In genomic region chr19:18477974-18478373, GRCh38 we compare ENCODE assay signal across 10 cellular contexts. TPM values are rescaled to one million over a fixed set of nuclear protein-coding genes. Genes with fewer than 3 reads are reported as not detected.
DNase-seq lines count a peak whose midpoint lies in the region; ATAC-seq and TF ChIP-seq lines count a peak whose summit lies in the region.
"Had no signal": no experiment of that assay in that cellular context is flagged by ENCODE, and none has a peak within 500 bp of the region (broad histone marks: within the 10 kb centered on the region; RNA-seq: fewer than 3 reads in every experiment).

No MANE protein-coding gene starts in this region.

- CTCF ChIA-PET in Caco-2 (lab: Charles Lee): no interaction called here

- H3K27me3 ChIP-seq in BLaER1 treated with 17β-estradiol and CSF1 and Interleukin-3, amounts not matched to agents 10 nM and 100 nM: no peaks in the 10 kb centered on the region
- H3K27me3 ChIP-seq in neutrophil (no peaks in the 10 kb centered on the region), Caco-2 (replicated peaks; ENCODE audit: control insufficient read depth, insufficient read depth, low read length) (no peaks in the 10 kb centered on the region)

- POLR2A ChIA-PET in Caco-2 (lab: Charles Lee): no interaction called here

- peak overlapping the region; percentile 41 for H3K27ac Mint-ChIP-seq in chondrocyte (ENCODE audit: unreplicated experiment)
- no peak overlapping the region for H3K27ac Mint-ChIP-seq in Caco-2 (ENCODE audit: unreplicated experiment)

- peak overlapping the region; percentile 86 to 99 (median 96) for H3K4me2 ChIP-seq in BLaER1 treated with 17β-estradiol and CSF1 and Interleukin-3, amounts not matched to agents 10 nM and 100 nM

- BruUV-seq in Caco-2 (replicated peaks; lab: Mats Ljungman, UMichigan): no TSS peak

- TF ChIP-seq CTCF in chondrocyte (IDR thresholded peaks at IDR 0.05) (no peak), neutrophil (IDR thresholded peaks at IDR 0.05) (no peak), Caco-2 (IDR thresholded peaks at IDR 0.05; ENCODE audit: insufficient read depth in 1 of 2, low read depth in 1 of 2, low read length in 1 of 2, severe bottlenecking in 1 of 2, unreplicated experiment in 1 of 2) (no peak)

- H3K4me3 Mint-ChIP-seq in chondrocyte (ENCODE audit: unreplicated experiment): no peak overlapping the region
- H3K4me3 Mint-ChIP-seq in Caco-2 (ENCODE audit: unreplicated experiment): no peak overlapping the region

- no peak for ATAC-seq in HG02884 (IDR thresholded peaks at IDR 0.05; ENCODE audit: unreplicated experiment)

- H3K36me3 Mint-ChIP-seq in chondrocyte (ENCODE audit: low read depth) (no peaks in the 10 kb centered on the region), Caco-2 (ENCODE audit: insufficient read depth, unreplicated experiment) (peaks cover 12% of the 10 kb centered on the region)

- peak overlapping the region; percentile 89 to 100 (median 98) for H3K27ac ChIP-seq in BLaER1 treated with 17β-estradiol and CSF1 and Interleukin-3, amounts not matched to agents 10 nM and 100 nM
- peak overlapping the region; percentile 99 for H3K27ac ChIP-seq in neutrophil

- peak overlapping the region; percentile 76 to 91 (median 85) for H3K9ac ChIP-seq in BLaER1 treated with 17β-estradiol and CSF1 and Interleukin-3, amounts not matched to agents 10 nM and 100 nM

- peaks cover 0 to 26% (median 0%) of the 10 kb centered on the region in 11 experiments; a peak in 7 of 22 replicates for H3K9me3 ChIP-seq in BLaER1 treated with 17β-estradiol and CSF1 and Interleukin-3, amounts not matched to agents 10 nM and 100 nM (replicated peaks in 1 of 11)
- no peaks in the 10 kb centered on the region for H3K9me3 ChIP-seq in neutrophil
- H3K9me3 ChIP-seq in Caco-2: no peaks in the 10 kb centered on the region

- H4K20me1 ChIP-seq in BLaER1 treated with 17β-estradiol and CSF1 and Interleukin-3, amounts not matched to agents 10 nM and 100 nM: peaks cover 0 to 37% (median 5%) of the 10 kb centered on the region in 11 experiments; a peak in 7 of 22 replicates

- peaks cover 58% of the 10 kb centered on the region for H3K4me1 Mint-ChIP-seq in chondrocyte (ENCODE audit: low read depth)
- peaks cover 6% of the 10 kb centered on the region for H3K4me1 Mint-ChIP-seq in Caco-2 (ENCODE audit: low read depth, unreplicated experiment)

- H3K4me3 ChIP-seq in BLaER1 treated with 17β-estradiol and CSF1 and Interleukin-3, amounts not matched to agents 10 nM and 100 nM: peak overlapping the region in 7 of 10 experiments; percentile 3 to 58 (median 33); a peak in 7 of 20 replicates
- peak overlapping the region; percentile 47 to 62 for H3K4me3 ChIP-seq in neutrophil (ENCODE audit: low read depth in 1 of 2, low read length in 1 of 2)
- no peak overlapping the region for H3K4me3 ChIP-seq in Caco-2 (ENCODE audit: low read depth, low read length)

- H3K36me3 ChIP-seq in BLaER1 treated with 17β-estradiol and CSF1 and Interleukin-3, amounts not matched to agents 10 nM and 100 nM: peaks cover 0 to 47% (median 19%) of the 10 kb centered on the region in 11 experiments; a peak in 13 of 22 replicates
- H3K36me3 ChIP-seq in neutrophil: peaks cover 4% of the 10 kb centered on the region
- H3K36me3 ChIP-seq in Caco-2 (ENCODE audit: control insufficient read depth, insufficient read depth, low read length): no peaks in the 10 kb centered on the region

- DNase-seq in NCI-H1694 (lab: John Stamatoyannopoulos, UW) (peak; percentile 56), chondrocyte (ENCODE audit: low spot score) (no peak), Caco-2 (no peak), NCI-H146 treated with DMSO at 0.1 percent for 48 hours (lab: John Stamatoyannopoulos, UW; ENCODE audit: unreplicated experiment) (no peak), NCI-H2107 treated with DMSO at 0.1 percent for 48 hours (lab: John Stamatoyannopoulos, UW; ENCODE audit: unreplicated experiment) (no peak)
- DNase-seq: DMS79 treated with DMSO at 0.1 percent for 48 hours, foreskin fibroblast had no signal

- peaks cover 77 to 100% (median 92%) of the 10 kb centered on the region in 10 experiments for H3K4me1 ChIP-seq in BLaER1 treated with 17β-estradiol and CSF1 and Interleukin-3, amounts not matched to agents 10 nM and 100 nM
- H3K4me1 ChIP-seq in neutrophil (ENCODE audit: control insufficient read depth in 1 of 2, insufficient read depth in 1 of 2, low read depth in 1 of 2, low read length in 1 of 2) (peaks cover 91 to 98% of the 10 kb centered on the region in 2 experiments), Caco-2 (no peaks in the 10 kb centered on the region)

- H3K27me3 Mint-ChIP-seq in chondrocyte (ENCODE audit: low read depth) (no peaks in the 10 kb centered on the region), Caco-2 (ENCODE audit: insufficient read depth, unreplicated experiment) (no peaks in the 10 kb centered on the region)

- intact Hi-C loops in Caco-2 (cut with micrococcal nuclease; ENCODE audit: unreplicated experiment): loop anchor here (10.0 kb wide), 1 partner anchor 197 kb away; no protein-coding TSS in a partner anchor

- H3K9me3 Mint-ChIP-seq in chondrocyte (ENCODE audit: low read depth) (no peaks in the 10 kb centered on the region), Caco-2 (ENCODE audit: unreplicated experiment) (no peaks in the 10 kb centered on the region)

RNA-seq across cellular contexts. Expression of gene ISYNA1, which starts 40.0 kb away (rescaled TPM):
- 56.5 to 213 TPM (median 208 TPM) in 3 replicates for total RNA-seq in chondrocyte
- total RNA-seq in Caco-2 (2022): 65.3 and 67.3 TPM in 2 replicates

RNA-seq across cellular contexts. Expression of gene ELL, which starts 43.9 kb away (rescaled TPM):
- total RNA-seq in chondrocyte (12.4 to 14.0 TPM (median 13.0 TPM) in 3 replicates), Caco-2 (2022) (11.2 and 12.1 TPM in 2 replicates)

RNA-seq across cellular contexts. Expression of gene SSBP4, which starts 58.8 kb away (rescaled TPM):
- total RNA-seq in chondrocyte (54.8 to 72.3 TPM (median 56.3 TPM) in 3 replicates), Caco-2 (2022) (46.2 and 49.4 TPM in 2 replicates)
